ENCODE assay signal across 1 cellular context in the genomic region with DNA sequence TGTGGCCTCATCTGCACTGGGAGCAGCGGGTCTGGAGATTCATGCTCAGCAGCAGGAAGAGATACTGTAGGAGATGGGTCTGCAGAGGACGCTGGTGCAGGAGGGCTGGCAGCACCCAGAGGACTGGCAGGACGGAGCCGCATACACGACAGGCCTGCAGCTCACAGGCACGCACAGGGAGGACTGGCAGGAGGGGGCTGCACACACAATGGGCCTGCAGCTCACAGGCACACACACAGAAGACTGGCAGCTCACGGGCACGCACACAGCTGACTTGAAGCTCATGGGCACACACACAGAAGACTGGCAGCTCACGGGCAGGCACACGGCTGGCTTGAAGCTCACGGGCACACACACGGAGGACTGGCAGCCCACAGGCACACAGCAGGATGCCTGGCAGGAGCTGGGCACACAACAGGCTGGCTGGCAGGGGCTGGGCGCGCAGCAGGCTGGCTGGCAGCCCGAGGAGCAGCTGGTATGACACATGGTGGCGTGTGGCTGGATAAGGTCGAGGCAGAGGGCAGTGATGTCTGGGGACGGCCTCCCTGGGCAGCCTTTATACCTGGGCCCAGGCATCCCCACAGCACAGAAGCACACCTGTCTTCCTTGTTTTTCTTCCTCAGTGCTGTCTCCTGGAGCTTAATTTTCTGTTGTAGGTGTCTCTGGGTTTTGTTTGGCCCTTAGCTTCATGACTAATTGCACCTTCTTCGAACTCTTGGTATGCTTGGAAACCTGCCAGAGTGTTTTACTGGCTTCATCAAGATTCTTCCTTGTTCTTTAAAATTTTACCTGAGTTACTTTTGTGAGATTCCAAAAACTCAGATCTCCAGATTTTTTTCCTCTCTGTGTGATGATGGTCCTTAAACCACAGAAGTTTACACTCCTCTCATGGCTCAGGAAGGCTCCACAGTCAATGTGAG.
TF ChIP-seq lines count a peak whose summit lies in the region.

A gene with protein sequence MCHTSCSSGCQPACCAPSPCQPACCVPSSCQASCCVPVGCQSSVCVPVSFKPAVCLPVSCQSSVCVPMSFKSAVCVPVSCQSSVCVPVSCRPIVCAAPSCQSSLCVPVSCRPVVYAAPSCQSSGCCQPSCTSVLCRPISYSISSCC (minus strand): TSS at position 527 of the 920 bp plus-strand sequence. CDS start 41 bp downstream, at position 486.

TF ChIP-seq in H1, 55 proteins besides CTCF, POLR2A, EP300 and RAD21:
- TF ChIP-seq RXRA (IDR thresholded peaks at IDR 0.05; ENCODE audit: insufficient read depth, low read depth, low read length) (no peak), NANOG (IDR thresholded peaks at IDR 0.05; ENCODE audit: insufficient read depth, low read depth, low read length, poor library complexity, severe bottlenecking) (no peak), SUZ12 (IDR thresholded peaks at IDR 0.05; ENCODE audit: low read length) (no peak), BCL11A (IDR thresholded peaks at IDR 0.05; ENCODE audit: low read depth in 2 of 2, low read length in 2 of 2) (no peak), GTF2F1 (IDR thresholded peaks at IDR 0.05; ENCODE audit: borderline replicate concordance, low read depth, low read length) (no peak), CREB1 (IDR thresholded peaks at IDR 0.05) (no peak), TBP (IDR thresholded peaks at IDR 0.05; ENCODE audit: low read depth, low read length) (no peak), KDM1A (IDR thresholded peaks at IDR 0.05; ENCODE audit: borderline replicate concordance, low read length) (no peak), YY1 (IDR thresholded peaks at IDR 0.05; ENCODE audit: low read depth, low read length) (no peak)
